Comparison of ENCODE assay signal across 1 cellular context in genomic region chr16:507996-508395, GRCh38.
TF ChIP-seq lines count a peak whose summit lies in the region.

No MANE protein-coding gene starts in this region.

TF ChIP-seq in HepG2, 621 proteins besides CTCF, POLR2A, EP300 and RAD21:
- TF ChIP-seq HNF1A (IDR thresholded peaks at IDR 0.05; ENCODE audit: low read depth) (no peak), HNF1A (CRISPR knock-in tag; IDR thresholded peaks at IDR 0.05; ENCODE audit: borderline replicate concordance) (no peak), ZNF280B (CRISPR knock-in tag; IDR thresholded peaks at IDR 0.05; ENCODE audit: borderline replicate concordance) (no peak), CENPT (CRISPR knock-in tag; IDR thresholded peaks at IDR 0.05; ENCODE audit: low read depth) (no peak), ZFP90 (CRISPR knock-in tag; IDR thresholded peaks at IDR 0.05; ENCODE audit: borderline replicate concordance) (0 out of 2 replicates have a peak, but pooled peaks have one; percentile 25), HNF4A (CRISPR knock-in tag; IDR thresholded peaks at IDR 0.05) (peak; percentile 31; the same call in 1 of the 2 replicates), RXRB (CRISPR knock-in tag; IDR thresholded peaks at IDR 0.05; ENCODE audit: borderline replicate concordance) (peak; percentile 35; the same call in 1 of the 2 replicates), MED1 (CRISPR knock-in tag; IDR thresholded peaks at IDR 0.05) (0 out of 2 replicates have a peak, but pooled peaks have one; percentile 11), ZNF33B (CRISPR knock-in tag; IDR thresholded peaks at IDR 0.05) (no peak), HDAC1 (CRISPR knock-in tag; IDR thresholded peaks at IDR 0.05) (no peak), GTF2F1 (IDR thresholded peaks at IDR 0.05; ENCODE audit: low read length) (no peak), ZBTB2 (CRISPR knock-in tag; IDR thresholded peaks at IDR 0.05; ENCODE audit: low read depth) (no peak), ZFP1 (CRISPR knock-in tag; IDR thresholded peaks at IDR 0.05) (peak; percentile 100), RFXAP (CRISPR knock-in tag; IDR thresholded peaks at IDR 0.05; ENCODE audit: borderline replicate concordance) (no peak), FOXC1 (CRISPR knock-in tag; IDR thresholded peaks at IDR 0.05; ENCODE audit: borderline replicate concordance) (0 out of 2 replicates have a peak, but pooled peaks have one; percentile 37), PPARG (CRISPR knock-in tag; conservative IDR thresholded peaks at IDR 0.05) (peak; percentile 79), ZNF572 (CRISPR knock-in tag; IDR thresholded peaks at IDR 0.05) (no peak), NR2F6 (IDR thresholded peaks at IDR 0.05) (peak; percentile 62; the same call in 1 of the 2 replicates), NR2F6 (CRISPR knock-in tag; IDR thresholded peaks at IDR 0.05) (0 out of 2 replicates have a peak, but pooled peaks have one; percentile 31)
